ENCODE assay signal across 15 cellular contexts in genomic region chr4:7771056-7771455, GRCh38.
A peak's percentile ranks its signal among the peaks of the same experiment; 100 is the strongest.
DNase-seq lines count a peak whose midpoint lies in the region; ATAC-seq and TF ChIP-seq lines count a peak whose summit lies in the region.
"Had no signal": no experiment of that assay in that cellular context is flagged by ENCODE, and none has a peak within 500 bp of the region (broad histone marks: within the 10 kb centered on the region; RNA-seq: fewer than 3 reads in every experiment).

No MANE protein-coding gene starts in this region.

- H3K27me3 ChIP-seq in Panc1 (ENCODE audit: control insufficient read depth, insufficient read depth, low read length) (no peaks in the 10 kb centered on the region), uterus (no peaks in the 10 kb centered on the region)
- H3K27me3 ChIP-seq: ascending aorta had no signal

- H3K27me3 Mint-ChIP-seq in activated CD8-positive, alpha-beta T cell treated with anti-CD3 and anti-CD28 coated beads, Interleukin-2, amount 10 ng/mL, durations not matched to agents 7 days and 5 days (ENCODE audit: low read depth) = no peaks in the 10 kb centered on the region
- no peaks in the 10 kb centered on the region for H3K27me3 Mint-ChIP-seq in natural killer cell (ENCODE audit: low read depth in 2 of 2)

- H3K36me3 ChIP-seq in Panc1 (ENCODE audit: control insufficient read depth, insufficient read depth, low read length) (peaks cover 6% of the 10 kb centered on the region), uterus (no peaks in the 10 kb centered on the region)

- TF ChIP-seq CTCF in Panc1 (IDR thresholded peaks at IDR 0.05) (no peak), natural killer cell (IDR thresholded peaks at IDR 0.05) (no peak), uterus (IDR thresholded peaks at IDR 0.05) (no peak)

- no peak for TF ChIP-seq POLR2A in uterus (IDR thresholded peaks at IDR 0.05)

- no peak overlapping the region for H3K4me3 Mint-ChIP-seq in activated CD8-positive, alpha-beta T cell treated with anti-CD3 and anti-CD28 coated beads, Interleukin-2, amount 10 ng/mL, durations not matched to agents 7 days and 5 days
- H3K4me3 Mint-ChIP-seq in natural killer cell = no peak overlapping the region
- H3K4me3 Mint-ChIP-seq: immature natural killer cell had no signal

- no peak for DNase-seq in Panc1 (ENCODE audit: low read depth, low spot score)
- DNase-seq in activated CD8-positive, alpha-beta T cell treated with anti-CD3 and anti-CD28 coated beads, Interleukin-2, amount 10 ng/mL, durations not matched to agents 7 days and 5 days = peak; percentile 51
- DNase-seq in caudate nucleus (lab: John Stamatoyannopoulos, UW) = peak in 43 of 61 donors; percentile 12 to 88 (median 45)
- DNase-seq in stimulated activated CD4-positive, alpha-beta T cell treated with anti-CD3 and anti-CD28 coated beads, TNF-alpha, amount 100 ng/mL, for 24 hours (ENCODE audit: low read depth in 3 of 3) = peak in 2 of 3 experiments; percentile 15 to 48
- no peak for DNase-seq in foreskin melanocyte
- no peak for DNase-seq in islet precursor cell
- no peak for DNase-seq in natural killer cell
- DNase-seq in uterus = no peak
- DNase-seq: effector CD4-positive, alpha-beta T cell; GF-D8; immature natural killer cell; NCI-H774 had no signal

- CTCF ChIA-PET in Panc1 (lab: Charles Lee) = interaction anchor here (0.6 to 1.1 kb wide), 3 partner anchors 31 to 687 kb away, joined by 3 to 4 read pairs (median 3); no protein-coding TSS in a partner anchor
- CTCF ChIA-PET in activated CD8-positive, alpha-beta T cell treated with anti-CD3 and anti-CD28 coated beads, Interleukin-2, amount 10 ng/mL, durations not matched to agents 7 days and 5 days (lab: Charles Lee) = interaction anchor here (0.6 to 5.5 kb wide), 6 partner anchors 8 to 714 kb away, joined by 3 to 70 read pairs (median 4); no protein-coding TSS in a partner anchor

- peak overlapping the region; percentile 76 for H3K27ac Mint-ChIP-seq in activated CD8-positive, alpha-beta T cell treated with anti-CD3 and anti-CD28 coated beads, Interleukin-2, amount 10 ng/mL, durations not matched to agents 7 days and 5 days
- H3K27ac Mint-ChIP-seq in natural killer cell = no peak overlapping the region
- H3K27ac Mint-ChIP-seq: immature natural killer cell had no signal

- in situ Hi-C loops in Panc1 (cut with HindIII; ENCODE audit: low pct_unique_long_range_greater_than_20kb, low sequenced_read_pairs) = no loop called here

- H3K27ac ChIP-seq in Panc1 (ENCODE audit: low read length) = peak overlapping the region; percentile 94
- peak overlapping the region; percentile 44 for H3K27ac ChIP-seq in caudate nucleus (ENCODE audit: low read depth, low read length)
- H3K27ac ChIP-seq in uterus = no peak overlapping the region
- H3K27ac ChIP-seq: ascending aorta, C4-2B had no signal

- no peaks in the 10 kb centered on the region for H3K9me3 ChIP-seq in Panc1 (ENCODE audit: control insufficient read depth, insufficient read depth, low read depth, low read length)
- no peaks in the 10 kb centered on the region for H3K9me3 ChIP-seq in uterus
- H3K9me3 ChIP-seq: ascending aorta, SK-N-SH had no signal

- H3K36me3 Mint-ChIP-seq in activated CD8-positive, alpha-beta T cell treated with anti-CD3 and anti-CD28 coated beads, Interleukin-2, amount 10 ng/mL, durations not matched to agents 7 days and 5 days (ENCODE audit: low read depth) = no peaks in the 10 kb centered on the region
- no peaks in the 10 kb centered on the region for H3K36me3 Mint-ChIP-seq in natural killer cell

- no TSS peak for BruUV-seq in Panc1 (replicated peaks; lab: Mats Ljungman, UMichigan)

- H3K4me1 Mint-ChIP-seq in activated CD8-positive, alpha-beta T cell treated with anti-CD3 and anti-CD28 coated beads, Interleukin-2, amount 10 ng/mL, durations not matched to agents 7 days and 5 days (ENCODE audit: low read depth) = peaks cover 24% of the 10 kb centered on the region
- H3K4me1 Mint-ChIP-seq in natural killer cell = no peaks in the 10 kb centered on the region
- H3K4me1 Mint-ChIP-seq: immature natural killer cell had no signal

- intact Hi-C loops in Panc1 (cut with micrococcal nuclease; ENCODE audit: unreplicated experiment) (no loop called here), natural killer cell (cut with micrococcal nuclease) (no loop called here), uterus (cut with DNase I; ENCODE audit: low total_unique reads) (no loop called here)

- POLR2A ChIA-PET in Panc1 (lab: Charles Lee) = no interaction called here
- POLR2A ChIA-PET in activated CD8-positive, alpha-beta T cell treated with anti-CD3 and anti-CD28 coated beads, Interleukin-2, amount 10 ng/mL, durations not matched to agents 7 days and 5 days (lab: Charles Lee) = no interaction called here

- ATAC-seq in Panc1 (no peak), natural killer cell (no peak)
- ATAC-seq in activated CD8-positive, alpha-beta T cell treated with anti-CD3 and anti-CD28 coated beads, Interleukin-2, amount 10 ng/mL, durations not matched to agents 7 days and 5 days = peak; percentile 80

- H3K4me3 ChIP-seq in Panc1 (ENCODE audit: low read depth in 2 of 2, low read length in 2 of 2) (no peak overlapping the region), uterus (no peak overlapping the region)
- H3K4me3 ChIP-seq: ascending aorta had no signal

- H3K9me3 Mint-ChIP-seq in activated CD8-positive, alpha-beta T cell treated with anti-CD3 and anti-CD28 coated beads, Interleukin-2, amount 10 ng/mL, durations not matched to agents 7 days and 5 days (ENCODE audit: insufficient read depth) = no peaks in the 10 kb centered on the region
- no peaks in the 10 kb centered on the region for H3K9me3 Mint-ChIP-seq in natural killer cell
- H3K9me3 Mint-ChIP-seq: immature natural killer cell had no signal

- H3K4me1 ChIP-seq in Panc1 (ENCODE audit: control insufficient read depth, insufficient read depth, low read length) = peaks cover 97% of the 10 kb centered on the region
- no peaks in the 10 kb centered on the region for H3K4me1 ChIP-seq in uterus
- H3K4me1 ChIP-seq: ascending aorta had no signal

Comparison
In these comparisons a context has a peak if more than half of its experiments do, and no peak if none do; other contexts are left out.
1. DNase-seq: peak in activated CD8-positive, alpha-beta T cell treated with anti-CD3 and anti-CD28 coated beads, Interleukin-2, amount 10 ng/mL, durations not matched to agents 7 days and 5 days (single experiment), caudate nucleus (43 of 61) and stimulated activated CD4-positive, alpha-beta T cell treated with anti-CD3 and anti-CD28 coated beads, TNF-alpha, amount 100 ng/mL, for 24 hours (2 of 3); none in Panc1 (single experiment), foreskin melanocyte (single experiment), islet precursor cell (single experiment), natural killer cell (single experiment) and uterus (0 of 2).
2. H3K27ac ChIP-seq: peak in Panc1 (single experiment) and caudate nucleus (single experiment); none in uterus (0 of 2).